1 cellular context compared by ENCODE assay signal in the genomic region with DNA sequence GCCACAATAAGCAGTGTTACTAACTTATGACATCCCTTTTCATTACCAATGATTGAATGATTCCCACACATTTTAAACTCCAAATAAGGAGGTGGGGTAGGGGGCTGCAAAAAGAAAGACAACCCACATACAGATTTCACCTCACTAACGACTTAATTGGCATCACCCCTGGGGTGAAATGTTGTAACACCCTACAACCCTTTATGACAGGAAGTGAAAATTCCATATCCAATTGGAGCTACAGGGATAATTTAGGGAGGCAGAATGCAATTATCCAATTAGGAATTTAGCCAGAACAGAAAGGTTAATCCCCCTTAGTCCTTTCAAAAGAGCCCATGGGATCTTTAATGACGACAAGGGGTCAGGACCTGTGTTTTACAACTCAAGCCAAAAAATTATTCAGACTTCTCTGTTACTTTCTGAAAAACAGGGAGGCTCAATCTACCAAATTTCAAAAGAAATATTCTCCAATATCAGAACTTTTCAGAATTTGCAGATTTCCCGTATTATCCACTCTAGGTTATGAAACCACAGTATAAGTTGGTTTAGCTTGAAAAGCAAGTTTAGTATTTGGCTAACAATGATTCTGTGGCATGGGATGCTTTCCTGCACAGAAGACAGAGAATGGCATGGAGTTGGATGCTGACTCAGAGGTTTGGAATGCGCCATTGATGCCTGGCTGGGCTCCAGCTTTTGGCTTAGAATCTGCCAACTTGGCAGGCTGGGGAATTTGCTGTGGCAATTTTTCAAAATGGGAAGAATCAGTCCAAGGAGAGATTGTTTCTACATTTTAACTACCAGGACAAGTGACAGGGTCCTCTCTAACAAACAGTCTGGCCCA.
TF ChIP-seq lines count a peak whose summit lies in the region.

No MANE protein-coding gene starts in this region.

TF ChIP-seq in HepG2, 621 proteins besides CTCF, POLR2A, EP300 and RAD21 (continued from another document):
- TF ChIP-seq, protein P1, sequence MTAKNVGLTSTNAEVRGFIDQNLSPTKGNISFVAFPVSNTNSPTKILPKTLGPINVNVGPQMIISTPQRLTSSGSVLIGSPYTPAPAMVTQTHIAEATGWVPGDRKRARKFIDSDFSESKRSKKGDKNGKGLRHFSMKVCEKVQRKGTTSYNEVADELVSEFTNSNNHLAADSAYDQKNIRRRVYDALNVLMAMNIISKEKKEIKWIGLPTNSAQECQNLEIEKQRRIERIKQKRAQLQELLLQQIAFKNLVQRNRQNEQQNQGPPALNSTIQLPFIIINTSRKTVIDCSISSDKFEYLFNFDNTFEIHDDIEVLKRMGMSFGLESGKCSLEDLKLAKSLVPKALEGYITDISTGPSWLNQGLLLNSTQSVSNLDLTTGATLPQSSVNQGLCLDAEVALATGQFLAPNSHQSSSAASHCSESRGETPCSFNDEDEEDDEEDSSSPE (CRISPR knock-in tag; IDR thresholded peaks at IDR 0.05) = no peak
- no peak for TF ChIP-seq CHCHD3 (CRISPR knock-in tag; IDR thresholded peaks at IDR 0.05)
- TF ChIP-seq ZBTB46 (CRISPR knock-in tag; IDR thresholded peaks at IDR 0.05; ENCODE audit: borderline replicate concordance) = no peak
- TF ChIP-seq, protein P2, sequence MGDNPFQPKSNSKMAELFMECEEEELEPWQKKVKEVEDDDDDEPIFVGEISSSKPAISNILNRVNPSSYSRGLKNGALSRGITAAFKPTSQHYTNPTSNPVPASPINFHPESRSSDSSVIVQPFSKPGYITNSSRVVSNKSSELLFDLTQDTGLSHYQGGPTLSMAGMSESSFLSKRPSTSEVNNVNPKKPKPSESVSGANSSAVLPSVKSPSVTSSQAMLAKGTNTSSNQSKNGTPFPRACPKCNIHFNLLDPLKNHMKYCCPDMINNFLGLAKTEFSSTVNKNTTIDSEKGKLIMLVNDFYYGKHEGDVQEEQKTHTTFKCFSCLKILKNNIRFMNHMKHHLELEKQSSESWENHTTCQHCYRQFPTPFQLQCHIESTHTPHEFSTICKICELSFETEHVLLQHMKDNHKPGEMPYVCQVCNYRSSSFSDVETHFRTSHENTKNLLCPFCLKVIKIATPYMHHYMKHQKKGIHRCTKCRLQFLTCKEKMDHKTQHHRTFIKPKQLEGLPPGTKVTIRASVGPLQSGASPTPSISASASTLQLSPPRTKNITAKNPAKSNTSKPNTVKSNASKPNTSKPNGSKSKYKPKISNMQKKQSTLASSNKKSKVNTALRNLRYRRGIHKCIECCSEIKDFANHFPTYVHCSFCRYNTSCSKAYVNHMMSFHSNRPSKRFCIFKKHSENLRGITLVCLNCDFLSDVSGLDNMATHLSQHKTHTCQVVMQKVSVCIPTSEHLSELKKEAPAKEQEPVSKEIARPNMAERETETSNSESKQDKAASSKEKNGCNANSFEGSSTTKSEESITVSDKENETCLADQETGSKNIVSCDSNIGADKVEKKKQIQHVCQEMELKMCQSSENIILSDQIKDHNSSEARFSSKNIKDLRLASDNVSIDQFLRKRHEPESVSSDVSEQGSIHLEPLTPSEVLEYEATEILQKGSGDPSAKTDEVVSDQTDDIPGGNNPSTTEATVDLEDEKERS (CRISPR knock-in tag; IDR thresholded peaks at IDR 0.05) = no peak
- no peak for TF ChIP-seq SOX6 (IDR thresholded peaks at IDR 0.05)
- no peak for TF ChIP-seq SOX6 (CRISPR knock-in tag; IDR thresholded peaks at IDR 0.05)
